2 cellular contexts compared by ENCODE assay signal in genomic region chr1:119959836-119960235, GRCh38.
TF ChIP-seq lines count a peak whose summit lies in the region.

No MANE protein-coding gene starts in this region.

TF ChIP-seq in SK-N-SH, 30 proteins besides CTCF, POLR2A, EP300 and RAD21:
- no peak for TF ChIP-seq IRF3 (IDR thresholded peaks at IDR 0.05; ENCODE audit: low read depth, low read length)
- TF ChIP-seq SIN3A (IDR thresholded peaks at IDR 0.05; ENCODE audit: borderline replicate concordance, low read depth, low read length) = no peak
- no peak for TF ChIP-seq USF1 (IDR thresholded peaks at IDR 0.05; ENCODE audit: borderline replicate concordance, low read depth)
- TF ChIP-seq RXRA (IDR thresholded peaks at IDR 0.05; ENCODE audit: borderline replicate concordance, low read depth) = no peak
- no peak for TF ChIP-seq SMC3 (IDR thresholded peaks at IDR 0.05; ENCODE audit: low read depth, low read length)
- TF ChIP-seq TAF1 (IDR thresholded peaks at IDR 0.05; ENCODE audit: borderline replicate concordance, low read depth, low read length) = no peak
- TF ChIP-seq ELF1 (IDR thresholded peaks at IDR 0.05) = no peak
- no peak for TF ChIP-seq MEF2A (IDR thresholded peaks at IDR 0.05; ENCODE audit: borderline replicate concordance, low read depth)
- no peak for TF ChIP-seq CHD2 (IDR thresholded peaks at IDR 0.05; ENCODE audit: low read length, partially characterized antibody)

TF ChIP-seq in SK-N-SH treated with all-trans-retinoic acid at 6 μM for 48 hours, 23 proteins besides CTCF, POLR2A, EP300 and RAD21:
- TF ChIP-seq TSHZ2 (CRISPR knock-in tag; IDR thresholded peaks at IDR 0.05) = no peak
- TF ChIP-seq CSRNP3 (CRISPR knock-in tag; IDR thresholded peaks at IDR 0.05) = no peak
- no peak for TF ChIP-seq SNAI2 (CRISPR knock-in tag; IDR thresholded peaks at IDR 0.05)
- no peak for TF ChIP-seq TCF4 (CRISPR knock-in tag; IDR thresholded peaks at IDR 0.05; ENCODE audit: borderline replicate concordance)
- TF ChIP-seq ZC3H10 (CRISPR knock-in tag; IDR thresholded peaks at IDR 0.05) = no peak
- no peak for TF ChIP-seq BACH2 (CRISPR knock-in tag; IDR thresholded peaks at IDR 0.05; ENCODE audit: borderline replicate concordance)
- no peak for TF ChIP-seq PPARA (CRISPR knock-in tag; IDR thresholded peaks at IDR 0.05; ENCODE audit: borderline replicate concordance)
- TF ChIP-seq ZNF565 (CRISPR knock-in tag; conservative IDR thresholded peaks at IDR 0.05; ENCODE audit: low read depth) = no peak
- TF ChIP-seq ZNF70 (CRISPR knock-in tag; IDR thresholded peaks at IDR 0.05) = no peak
- no peak for TF ChIP-seq ARNTL (CRISPR knock-in tag; IDR thresholded peaks at IDR 0.05; ENCODE audit: borderline replicate concordance, low read depth)
- TF ChIP-seq OSR1 (CRISPR knock-in tag; IDR thresholded peaks at IDR 0.05) = no peak
TF ChIP-seq in SK-N-SH treated with all-trans-retinoic acid at 6 μM for 48 hours: peak in this region for 0.
